27 cellular contexts compared by ENCODE assay signal in genomic region chr14:40920380-40920779, GRCh38.
"Had no signal": no experiment of that assay in that cellular context is flagged by ENCODE, and none has a peak within 500 bp of the region (broad histone marks: within the 10 kb centered on the region; RNA-seq: fewer than 3 reads in every experiment).

No MANE protein-coding gene starts in this region.

- FAIRE-seq: urothelium cell line had no signal

- H3K36me3 ChIP-seq: stomach, suprapubic skin, thoracic aorta, thyroid gland, tibial artery, tibial nerve, transverse colon, upper lobe of left lung, upper lobe of right lung, uterus, vagina had no signal

- DNase-seq: stimulated activated CD4-positive, alpha-beta T cell treated with anti-CD3 and anti-CD28 coated beads, Interleukin-2, amount 100 ng/mL, for 48 hours; stimulated activated CD4-positive, alpha-beta T cell treated with anti-CD3 and anti-CD28 coated beads, Interleukin-4, amount 100 ng/mL, for 1 hour; stimulated activated CD4-positive, alpha-beta T cell treated with anti-CD3 and anti-CD28 coated beads, Interleukin-4, amount 100 ng/mL, for 24 hours; stimulated activated CD4-positive, alpha-beta T cell treated with anti-CD3 and anti-CD28 coated beads, Interleukin-4, amount 100 ng/mL, for 4 hours; stimulated activated CD8-positive, alpha-beta memory T cell treated with anti-CD3 and anti-CD28 coated beads, Interleukin-4, amount 100 ng/mL, for 48 hours; stimulated activated naive B cell treated with anti-CD40 and anti-IgM and Interleukin-4, amounts not matched to agents 10 μg/mL and 1 μg/mL and 100 μg/mL, for 72 hours; stimulated activated naive CD4-positive, alpha-beta T cell; stimulated activated naive CD4-positive, alpha-beta T cell treated with Interleukin-2 at 50 U/mL for 16 hours; stimulated activated naive CD8-positive, alpha-beta T cell treated with anti-CD3 and anti-CD28 coated beads, Interleukin-15, amount 100 ng/mL, for 72 hours; stimulated activated naive CD8-positive, alpha-beta T cell treated with anti-CD3 and anti-CD28 coated beads, Interleukin-15, Interleukin-2, amounts not matched to agents 100 U/mL and 50 U/mL, for 24 hours; stomach; substantia nigra; testis; thyroid gland; tibial artery; transverse colon; trophoblast cell; upper lobe of left lung; upper lobe of right lung; uterus had no signal

- H3K4me3 ChIP-seq: stomach, suprapubic skin, testis, thoracic aorta, thyroid gland, tibial artery, tibial nerve, transverse colon, upper lobe of left lung, upper lobe of right lung, uterus, vagina had no signal

- H3K4me1 ChIP-seq: stomach, suprapubic skin, testis, thyroid gland, tibial artery, tibial nerve, transverse colon, upper lobe of left lung, upper lobe of right lung, uterus, vagina had no signal

- H3K9me3 ChIP-seq: testis, thoracic aorta, thyroid gland, tibial artery, tibial nerve, upper lobe of left lung, upper lobe of right lung, uterus, vagina had no signal

- H3K27ac ChIP-seq: stomach, suprapubic skin, testis, thoracic aorta, thyroid gland, tibial artery, tibial nerve, transverse colon, upper lobe of left lung, upper lobe of right lung, uterus, vagina had no signal

- ATAC-seq: stimulated activated effector memory CD8-positive, alpha-beta T cell treated with anti-CD3 and anti-CD28 coated beads, Interleukin-12 subunit alpha, Interleukin-12 subunit beta, amount 100 ng/mL, for 72 hours; stimulated activated memory B cell treated with anti-CD40 and anti-IgM and Interleukin-4, amounts not matched to agents 10 μg/mL and 1 μg/mL and 100 μg/mL, for 72 hours; stimulated activated naive B cell treated with anti-CD40 and anti-IgM and Interleukin-4, amounts not matched to agents 10 μg/mL and 1 μg/mL and 100 μg/mL, for 72 hours; stimulated activated naive CD8-positive, alpha-beta T cell treated with anti-CD3 and anti-CD28 coated beads, Interleukin-15, amount 100 ng/mL, for 72 hours; stimulated activated naive CD8-positive, alpha-beta T cell treated with anti-CD3 and anti-CD28 coated beads, Interleukin-15, Interleukin-2, amounts not matched to agents 100 U/mL and 50 U/mL, for 24 hours; upper lobe of right lung had no signal

- H3K27me3 ChIP-seq: stomach, suprapubic skin, testis, thyroid gland, tibial artery, tibial nerve, transverse colon, upper lobe of left lung, upper lobe of right lung, uterus, vagina had no signal
